Comparison of ENCODE assay signal across 20 cellular contexts in genomic region chr16:30980434-30980833, GRCh38. TPM values are rescaled to one million over a fixed set of nuclear protein-coding genes. Genes with fewer than 3 reads are reported as not detected.
"Had no signal": no experiment of that assay in that cellular context is flagged by ENCODE, and none has a peak within 500 bp of the region (broad histone marks: within the 10 kb centered on the region; RNA-seq: fewer than 3 reads in every experiment).

No MANE protein-coding gene starts in this region.

- H3K9me3 Mint-ChIP-seq: activated CD4-positive, alpha-beta T cell treated with anti-CD3 and anti-CD28 coated beads, Interleukin-2, amount 10 ng/mL, durations not matched to agents 7 days and 5 days; activated naive CD8-positive, alpha-beta T cell treated with anti-CD3 and anti-CD28 coated beads for 36 hours; effector memory CD8-positive, alpha-beta T cell; nephron progenitor cell had no signal

- H3K27me3 Mint-ChIP-seq: activated CD4-positive, alpha-beta T cell treated with anti-CD3 and anti-CD28 coated beads, Interleukin-2, amount 10 ng/mL, durations not matched to agents 7 days and 5 days; activated naive CD8-positive, alpha-beta T cell treated with anti-CD3 and anti-CD28 coated beads for 36 hours; effector memory CD8-positive, alpha-beta T cell had no signal

- H3K4me3 Mint-ChIP-seq: activated CD4-positive, alpha-beta T cell treated with anti-CD3 and anti-CD28 coated beads, Interleukin-2, amount 10 ng/mL, durations not matched to agents 7 days and 5 days; activated CD8-positive, alpha-beta T cell treated with anti-CD3 and anti-CD28 coated beads, Interleukin-2, amount 10 ng/mL, durations not matched to agents 7 days and 5 days; activated naive CD8-positive, alpha-beta T cell treated with anti-CD3 and anti-CD28 coated beads for 36 hours; effector memory CD8-positive, alpha-beta T cell; nephron progenitor cell had no signal

- H3K27ac Mint-ChIP-seq: activated CD4-positive, alpha-beta T cell treated with anti-CD3 and anti-CD28 coated beads, Interleukin-2, amount 10 ng/mL, durations not matched to agents 7 days and 5 days; activated CD8-positive, alpha-beta T cell treated with anti-CD3 and anti-CD28 coated beads, Interleukin-2, amount 10 ng/mL, durations not matched to agents 7 days and 5 days; activated naive CD8-positive, alpha-beta T cell treated with anti-CD3 and anti-CD28 coated beads for 36 hours; effector memory CD8-positive, alpha-beta T cell had no signal

- ATAC-seq: activated CD8-positive, alpha-beta T cell treated with anti-CD3 and anti-CD28 coated beads, Interleukin-2, amount 10 ng/mL, durations not matched to agents 7 days and 5 days; effector memory CD8-positive, alpha-beta T cell; gastrocnemius medialis; left ventricle myocardium superior; mucosa of descending colon; right cardiac atrium had no signal

- DNase-seq: activated CD4-positive, alpha-beta T cell treated with anti-CD3 and anti-CD28 coated beads, Interleukin-2, amount 10 ng/mL, durations not matched to agents 7 days and 5 days; activated CD4-positive, CD25-positive, alpha-beta regulatory T cell treated with anti-CD3 and anti-CD28 coated beads, Interleukin-2, amount 50 U/mL, for 72 hours; activated CD8-positive, alpha-beta T cell treated with anti-CD3 and anti-CD28 coated beads, Interleukin-2, amount 10 ng/mL, durations not matched to agents 7 days and 5 days; activated naive CD8-positive, alpha-beta T cell treated with anti-CD3 and anti-CD28 coated beads for 36 hours; activated T-cell treated with anti-CD3 and anti-CD28 coated beads, Interleukin-2, amount 50 U/mL, for 1 hour; colonic mucosa; dorsolateral prefrontal cortex; effector memory CD8-positive, alpha-beta T cell; gastrocnemius medialis; hippocampal formation; left ventricle myocardium superior; mucosa of descending colon; nephron progenitor cell; nucleus accumbens; stimulated activated CD4-positive, alpha-beta T cell treated with anti-CD3 and anti-CD28 coated beads, Interleukin-12 subunit alpha, Interleukin-12 subunit beta, amount 100 ng/mL, for 4 hours; stomach; T-helper 1 cell; WERI-Rb-1 had no signal

- H3K4me1 Mint-ChIP-seq: activated naive CD8-positive, alpha-beta T cell treated with anti-CD3 and anti-CD28 coated beads for 36 hours had no signal

RNA-seq across cellular contexts. Expression of gene STX1B, which starts 30.0 kb away (rescaled TPM):
- total RNA-seq: skeletal muscle tissue had no signal
